Comparison of ENCODE assay signal across 8 cellular contexts in the genomic region with DNA sequence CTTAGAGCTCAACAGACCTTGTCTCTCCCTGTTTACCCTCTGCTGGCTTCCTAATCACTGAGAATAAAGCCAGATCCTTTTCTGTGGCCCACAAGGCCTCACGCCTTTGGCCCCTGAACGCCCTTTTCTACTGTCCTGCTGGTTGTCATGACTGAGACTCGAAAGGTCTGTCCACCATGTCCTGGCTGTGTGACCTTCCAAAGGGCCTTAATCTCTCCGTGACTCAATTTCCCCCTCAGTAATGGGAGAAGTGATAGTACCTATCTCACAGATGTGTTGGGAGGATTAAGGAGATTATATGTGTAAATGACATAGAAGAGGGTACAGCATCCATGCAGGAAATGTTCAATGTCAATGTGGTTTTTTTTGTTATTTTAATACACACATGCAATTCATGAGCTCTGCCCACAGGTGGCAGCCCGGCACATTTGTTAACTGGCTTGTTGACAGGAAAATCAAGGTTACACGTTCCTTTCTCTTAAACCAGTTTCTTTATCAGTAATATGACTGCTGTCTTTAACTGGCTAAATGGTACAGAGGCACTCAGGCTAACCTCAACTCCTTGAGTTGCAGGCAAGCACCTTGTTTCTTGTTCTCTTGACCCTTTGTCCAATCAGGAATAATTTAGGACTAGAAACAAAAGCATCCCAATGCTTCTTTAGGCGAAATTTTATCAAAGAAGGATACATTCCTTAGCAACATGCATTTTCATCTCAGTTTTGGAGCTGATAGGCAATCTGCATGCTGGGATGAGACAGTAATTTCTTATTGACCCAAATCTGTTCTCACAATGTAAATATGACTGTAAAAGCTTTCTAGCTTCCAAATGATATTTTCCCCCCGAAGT. TPM values are rescaled to one million over a fixed set of nuclear protein-coding genes. Genes with fewer than 3 reads are reported as not detected.
DNase-seq lines count a peak whose midpoint lies in the region; ATAC-seq, FAIRE-seq and TF ChIP-seq lines count a peak whose summit lies in the region.

No MANE protein-coding gene starts in this region.

- peak; percentile 55 for DNase-seq in D341Med (ENCODE audit: low spot score)
- DNase-seq in GM20000 (ENCODE audit: low spot score), result peak; percentile 64
- peak; percentile 47 for DNase-seq in T-helper 9 cell
- DNase-seq in K562 (ENCODE audit: extremely low read depth in 1 of 4, low spot score in 3 of 4), result peak; percentile 60 to 73 (median 64)
- DNase-seq in inferior parietal cortex (ENCODE audit: extremely low spot score), result peak; percentile 68
- peak; percentile 73 for DNase-seq in stimulated activated CD4-positive, alpha-beta T cell treated with anti-CD3 and anti-CD28 coated beads, Interleukin-1b, Interleukin-23, amount 100 ng/mL, for 48 hours

- ATAC-seq in K562, result peak; percentile 69
- no peak for ATAC-seq in HG02938 (IDR thresholded peaks at IDR 0.05; ENCODE audit: unreplicated experiment)

- H3K4me3 ChIP-seq in KMS-11 (IDR thresholded peaks at IDR 0.05; ENCODE audit: insufficient read depth, low read depth, low read length) (no peak overlapping the region), K562 (no peak overlapping the region)

- peaks cover 4% of the 10 kb centered on the region for H3K4me1 ChIP-seq in KMS-11 (ENCODE audit: low read depth, poor library complexity, severe bottlenecking)
- peaks cover 0 to 7% of the 10 kb centered on the region in 2 experiments; a peak in 1 of 5 replicates for H3K4me1 ChIP-seq in K562 (replicated peaks in 1 of 2; ENCODE audit: control insufficient read depth in 2 of 2, insufficient read depth in 2 of 2, low read length in 2 of 2)

- POLR2A ChIA-PET in K562 (lab: Yijun Ruan, JAX), result interaction anchor here (0.6 to 1.5 kb wide), 6 partner anchors 14 to 271 kb away, joined by 3 to 5 read pairs (median 3); no protein-coding TSS in a partner anchor

- no peak overlapping the region for H3K4me2 ChIP-seq in KMS-11
- H3K4me2 ChIP-seq in K562 (ENCODE audit: insufficient read depth, low read length), result no peak overlapping the region

- intact Hi-C loops in K562 (cut with micrococcal nuclease), result loop anchor here (1.0 to 5.0 kb wide), 5 partner anchors 22 to 396 kb away; no protein-coding TSS in a partner anchor

- no peaks in the 10 kb centered on the region for H3K79me2 ChIP-seq in KMS-11 (ENCODE audit: insufficient read depth, low read depth)
- H3K79me2 ChIP-seq in K562 (ENCODE audit: control insufficient read depth, insufficient read depth, low read length), result no peaks in the 10 kb centered on the region

- peak; percentile 95 for FAIRE-seq in K562 (lab: Jason Lieb, UNC)

- no TSS peak for BruUV-seq in K562 (replicated peaks; lab: Mats Ljungman, UMichigan)

- TF ChIP-seq CTCF in GM20000 (IDR thresholded peaks at IDR 0.05; ENCODE audit: extremely low read depth, missing control alignments) (peak; percentile 79), KMS-11 (conservative IDR thresholded peaks at IDR 0.05; ENCODE audit: low read depth, low read length) (peak; percentile 84), K562 (IDR thresholded peaks at IDR 0.05 in 2 of 3, conservative IDR thresholded peaks at IDR 0.05 in 1 of 3; ENCODE audit: insufficient read depth in 2 of 3, low read depth in 1 of 3, low read length in 3 of 3) (peak; percentile 74 to 94 (median 85))

- no peaks in the 10 kb centered on the region for H3K9me1 ChIP-seq in K562 (ENCODE audit: control insufficient read depth, insufficient read depth, low read length)

- no peaks in the 10 kb centered on the region for H4K20me1 ChIP-seq in KMS-11 (ENCODE audit: insufficient read depth)
- H4K20me1 ChIP-seq in K562 (replicated peaks; ENCODE audit: control insufficient read depth, insufficient read depth, low read length), result 0 out of 2 replicates have a peak, but pooled peaks cover 6% of the 10 kb centered on the region

- no peak for TF ChIP-seq POLR2A in K562 (conservative IDR thresholded peaks at IDR 0.05)

- H3K9ac ChIP-seq in KMS-11 (no peak overlapping the region), K562 (ENCODE audit: insufficient read depth in 1 of 2, low read depth in 2 of 2, low read length in 2 of 2) (no peak overlapping the region)

- H2AFZ ChIP-seq in KMS-11 (ENCODE audit: low read depth) (peak overlapping the region; percentile 12; the same call in 1 of the 2 replicates), K562 (ENCODE audit: low read depth, low read length) (no peak overlapping the region)

- no peaks in the 10 kb centered on the region for H3K36me3 ChIP-seq in KMS-11 (ENCODE audit: insufficient read depth)
- no peaks in the 10 kb centered on the region for H3K36me3 ChIP-seq in K562 (ENCODE audit: control insufficient read depth, insufficient read depth, low read length)

- H3K27me3 ChIP-seq in KMS-11 (ENCODE audit: insufficient read depth, low read depth) (no peaks in the 10 kb centered on the region), K562 (ENCODE audit: control insufficient read depth in 2 of 2, insufficient read depth in 2 of 2, low read length in 2 of 2) (peaks cover 27 to 57% of the 10 kb centered on the region in 2 experiments)

- CTCF ChIA-PET in K562 (lab: Yijun Ruan, JAX; ENCODE audit: low intra/inter-chr PET ratio), result interaction anchor here (0.8 to 2.6 kb wide), 5 partner anchors 9 to 530 kb away, joined by 3 to 18 read pairs (median 4); no protein-coding TSS in a partner anchor

- WGBS in K562 (ENCODE audit: insufficient coverage, low coverage, missing lambda C conversion rate), result 6% methylated on average over 8 of the region's 8 CpGs

- H3K9me3 ChIP-seq in K562 (replicated peaks; ENCODE audit: control insufficient read depth, insufficient read depth, low read depth, low read length), result no peaks in the 10 kb centered on the region

- in situ Hi-C loops in K562 (cut with MboI), result no loop called here

- no peak overlapping the region for H3K27ac ChIP-seq in KMS-11
- H3K27ac ChIP-seq in K562 (ENCODE audit: extremely low read depth, low read depth, low read length), result no peak overlapping the region

- peak; percentile 89 to 93 for TF ChIP-seq RAD21 in K562 (CRISPR knock-in tag; conservative IDR thresholded peaks at IDR 0.05 in 1 of 2, IDR thresholded peaks at IDR 0.05 in 1 of 2)

- no peak for TF ChIP-seq EP300 in K562 (IDR thresholded peaks at IDR 0.05; ENCODE audit: low read length)

TF ChIP-seq in K562, 482 proteins besides CTCF, POLR2A, EP300 and RAD21 (continues in another document):
- TF ChIP-seq ARNT (IDR thresholded peaks at IDR 0.05) (peak in 1 of 2 experiments; percentile 62; a peak in 1 of 4 replicates), GABPB2 (CRISPR knock-in tag; conservative IDR thresholded peaks at IDR 0.05) (no peak), HMG20B (CRISPR knock-in tag; IDR thresholded peaks at IDR 0.05) (0 out of 2 replicates have a peak, but pooled peaks have one; percentile 34), EZH2 (IDR thresholded peaks at IDR 0.05; ENCODE audit: borderline replicate concordance, low read depth, low read length) (no peak), PKNOX1 (IDR thresholded peaks at IDR 0.05) (peak; percentile 37; the same call in 1 of the 2 replicates), NFIC (IDR thresholded peaks at IDR 0.05) (0 out of 2 replicates have a peak, but pooled peaks have one; percentile 20), RBFOX2 (IDR thresholded peaks at IDR 0.05; ENCODE audit: low read depth, low read length) (no peak), FOXA3 (CRISPR knock-in tag; conservative IDR thresholded peaks at IDR 0.05 in 1 of 2, IDR thresholded peaks at IDR 0.05 in 1 of 2) (peak; percentile 65 to 70), ZSCAN29 (IDR thresholded peaks at IDR 0.05) (peak; percentile 50; the same call in 1 of the 2 replicates), MEIS2 (IDR thresholded peaks at IDR 0.05; ENCODE audit: partially characterized antibody) (peak; percentile 76), ESRRA (IDR thresholded peaks at IDR 0.05; ENCODE audit: borderline replicate concordance, low read depth) (peak; percentile 66; the same call in 1 of the 2 replicates), HNRNPLL (IDR thresholded peaks at IDR 0.05; ENCODE audit: low read depth, low read length, poor library complexity, severe bottlenecking) (no peak), TEAD4 (IDR thresholded peaks at IDR 0.05; ENCODE audit: low read length) (0 out of 2 replicates have a peak, but pooled peaks have one; percentile 4), TEAD4 (CRISPR knock-in tag; IDR thresholded peaks at IDR 0.05; ENCODE audit: borderline replicate concordance) (no peak), DDX20 (tag; IDR thresholded peaks at IDR 0.05; ENCODE audit: low read depth) (peak; percentile 38; the same call in 1 of the 2 replicates)

RNA-seq across cellular contexts. Expression of gene SLC22A1, which starts 16.6 kb away (rescaled TPM):
- 0.86 and 0.93 TPM in 2 replicates for total RNA-seq in K562 (2011; cell fraction: chromatin; rRNA removed; ENCODE audit: low replicate concordance)
- total RNA-seq in K562 (2011; cell fraction: nucleolus; rRNA removed), result 0.67 and 0.79 TPM in 2 replicates
- total RNA-seq in K562 (2011; cell fraction: nucleoplasm; rRNA removed), result 1.5 and 1.9 TPM in 2 replicates
- 0.37 TPM in 1 of 2 replicates, not detected in the other for total RNA-seq in K562 (2014; rRNA removed)
- total RNA-seq in K562 (2014; rRNA removed; fragmentation: Illumina TruSeq; extraction: Trizol), result 0.18 and 0.19 TPM in 2 replicates
- 0.33 and 0.45 TPM in 2 replicates for total RNA-seq in K562 (2015; rRNA removed; fragmentation: Illumina TruSeq; extraction: Trizol)
- 0.54 and 0.60 TPM in 2 replicates for total RNA-seq in K562 (2021)
- polyA plus RNA-seq in K562 (2011; rRNA removed), result 0.08 and 0.26 TPM in 2 replicates
- polyA plus RNA-seq in K562 (2011; cell fraction: cytosol; rRNA removed), result 0.18 TPM in 1 of 2 replicates, not detected in the other
- 0.60 and 0.74 TPM in 2 replicates for polyA plus RNA-seq in K562 (2011; cell fraction: nucleus; rRNA removed)
- 0.14 and 0.25 TPM in 2 replicates for polyA plus RNA-seq in K562 (2012)
- polyA plus RNA-seq in K562 (2014; fragmentation: Illumina TruSeq; extraction: Trizol), result 0.12 TPM in 1 of 2 replicates, not detected in the other
- polyA plus RNA-seq in K562 (2014; fragmentation: Nextera tagmentation; extraction: Ambion mirVana), result under 1 TPM in 1 of 2 experiments, not detected in 1; 0.11 TPM
- polyA plus RNA-seq in K562 (2014; rRNA removed), result 0.24 TPM in 1 of 2 replicates, not detected in the other
- 0.33 and 0.56 TPM in 2 replicates for polyA minus RNA-seq in K562 (2011; rRNA and poly(A)+ RNA removed)
- polyA minus RNA-seq in K562 (2011; cell fraction: cytosol; rRNA and poly(A)+ RNA removed), result not detected in 2 replicates
- 0.67 TPM in 2 replicates for polyA minus RNA-seq in K562 (2011; cell fraction: nucleus; rRNA and poly(A)+ RNA removed)
